Comparison of ENCODE assay signal across 9 cellular contexts in genomic region chr22:18969158-18969942, GRCh38. TPM values are rescaled to one million over a fixed set of nuclear protein-coding genes. Genes with fewer than 3 reads are reported as not detected.
A peak's percentile ranks its signal among the peaks of the same experiment; 100 is the strongest.
DNase-seq lines count a peak whose midpoint lies in the region; ATAC-seq, FAIRE-seq and TF ChIP-seq lines count a peak whose summit lies in the region.
"Not testable (repeated sequence)": the region's sequence is repeated elsewhere in the genome, so short reads cannot be mapped to it uniquely, and the experiment has no call there.
"Had no signal": no experiment of that assay in that cellular context is flagged by ENCODE, and none has a peak within 500 bp of the region (broad histone marks: within the 10 kb centered on the region; RNA-seq: fewer than 3 reads in every experiment).

No MANE protein-coding gene starts in this region.

- H3K27ac Mint-ChIP-seq in activated CD4-positive, alpha-beta memory T cell treated with anti-CD3 and anti-CD28 coated beads for 36 hours; activated naive CD4-positive, alpha-beta T cell treated with anti-CD3 and anti-CD28 coated beads, Interleukin-2, amount 50 U/mL, for 24 hours; central memory CD8-positive, alpha-beta T cell (ENCODE audit: low read depth); nephron progenitor cell; stimulated activated effector memory CD8-positive, alpha-beta T cell treated with anti-CD3 and anti-CD28 coated beads, Interleukin-12 subunit alpha, Interleukin-12 subunit beta, amount 100 ng/mL, for 72 hours: not testable (repeated sequence)

- ATAC-seq in central memory CD8-positive, alpha-beta T cell (replicated peaks; ENCODE audit: extremely low read depth, poor library complexity, severe bottlenecking); stimulated activated effector memory CD8-positive, alpha-beta T cell treated with anti-CD3 and anti-CD28 coated beads, Interleukin-12 subunit alpha, Interleukin-12 subunit beta, amount 100 ng/mL, for 72 hours: not testable (repeated sequence)

- H3K36me3 ChIP-seq in BLaER1; HEK293 (ENCODE audit: control insufficient read depth in 2 of 2, insufficient read depth in 1 of 2, low read length in 2 of 2); kidney (ENCODE audit: control insufficient read depth in 1 of 2, insufficient read depth in 2 of 2, low read length in 2 of 2): not testable (repeated sequence)

- peaks cover 28% of the 10 kb centered on the region for H3K27me3 ChIP-seq in BLaER1

- peak overlapping the region; percentile 59 for H3K4me2 ChIP-seq in BLaER1

- not testable (repeated sequence) for H3K9ac ChIP-seq in BLaER1; kidney (ENCODE audit: low read length in 2 of 2)

- H4K20me1 ChIP-seq in BLaER1 = not testable (repeated sequence)

- H3K27me3 Mint-ChIP-seq in activated CD4-positive, alpha-beta memory T cell treated with anti-CD3 and anti-CD28 coated beads for 36 hours; activated naive CD4-positive, alpha-beta T cell treated with anti-CD3 and anti-CD28 coated beads, Interleukin-2, amount 50 U/mL, for 24 hours: not testable (repeated sequence)
- peaks cover 40% of the 10 kb centered on the region for H3K27me3 Mint-ChIP-seq in central memory CD8-positive, alpha-beta T cell
- H3K27me3 Mint-ChIP-seq in nephron progenitor cell (ENCODE audit: low read depth, poor library complexity) = peaks cover 47% of the 10 kb centered on the region

- DNase-seq in activated CD4-positive, alpha-beta memory T cell treated with anti-CD3 and anti-CD28 coated beads for 36 hours; central memory CD8-positive, alpha-beta T cell (ENCODE audit: low spot score in 2 of 2); nephron progenitor cell; stimulated activated effector memory CD8-positive, alpha-beta T cell treated with anti-CD3 and anti-CD28 coated beads, Interleukin-12 subunit alpha, Interleukin-12 subunit beta, amount 100 ng/mL, for 72 hours (ENCODE audit: low spot score in 2 of 2): not testable (repeated sequence)
- DNase-seq in kidney = peak; percentile 60

- not testable (repeated sequence) for H3K27ac ChIP-seq in BLaER1; HEK293 (ENCODE audit: extremely low read depth, low read depth, low read length); kidney (ENCODE audit: low read depth in 2 of 2, low read length in 2 of 2)

- H3K9me3 Mint-ChIP-seq in activated CD4-positive, alpha-beta memory T cell treated with anti-CD3 and anti-CD28 coated beads for 36 hours; activated naive CD4-positive, alpha-beta T cell treated with anti-CD3 and anti-CD28 coated beads, Interleukin-2, amount 50 U/mL, for 24 hours; central memory CD8-positive, alpha-beta T cell; nephron progenitor cell; stimulated activated effector memory CD8-positive, alpha-beta T cell treated with anti-CD3 and anti-CD28 coated beads, Interleukin-12 subunit alpha, Interleukin-12 subunit beta, amount 100 ng/mL, for 72 hours: not testable (repeated sequence)

- intact Hi-C loops in activated CD4-positive, alpha-beta memory T cell treated with anti-CD3 and anti-CD28 coated beads for 36 hours (cut with micrococcal nuclease); kidney (cut with DNase I): not testable (repeated sequence)

- peak overlapping the region; percentile 29 for H3K4me3 Mint-ChIP-seq in activated CD4-positive, alpha-beta memory T cell treated with anti-CD3 and anti-CD28 coated beads for 36 hours
- H3K4me3 Mint-ChIP-seq in activated naive CD4-positive, alpha-beta T cell treated with anti-CD3 and anti-CD28 coated beads, Interleukin-2, amount 50 U/mL, for 24 hours = peak overlapping the region; percentile 66
- peak overlapping the region; percentile 63 for H3K4me3 Mint-ChIP-seq in central memory CD8-positive, alpha-beta T cell
- H3K4me3 Mint-ChIP-seq in nephron progenitor cell = peak overlapping the region; percentile 68
- H3K4me3 Mint-ChIP-seq in stimulated activated effector memory CD8-positive, alpha-beta T cell treated with anti-CD3 and anti-CD28 coated beads, Interleukin-12 subunit alpha, Interleukin-12 subunit beta, amount 100 ng/mL, for 72 hours = peak overlapping the region; percentile 65

- FAIRE-seq in kidney (lab: Jason Lieb, UNC) = not testable (repeated sequence)

- H3K4me1 Mint-ChIP-seq in activated CD4-positive, alpha-beta memory T cell treated with anti-CD3 and anti-CD28 coated beads for 36 hours (ENCODE audit: low read depth); activated naive CD4-positive, alpha-beta T cell treated with anti-CD3 and anti-CD28 coated beads, Interleukin-2, amount 50 U/mL, for 24 hours; central memory CD8-positive, alpha-beta T cell; nephron progenitor cell; stimulated activated effector memory CD8-positive, alpha-beta T cell treated with anti-CD3 and anti-CD28 coated beads, Interleukin-12 subunit alpha, Interleukin-12 subunit beta, amount 100 ng/mL, for 72 hours: not testable (repeated sequence)

- not testable (repeated sequence) for H3K9me3 ChIP-seq in BLaER1; HEK293 (ENCODE audit: control insufficient read depth, insufficient read depth, low read depth, low read length); kidney (ENCODE audit: control insufficient read depth in 1 of 2, low read length in 2 of 2)

- TF ChIP-seq CTCF in HEK293 (tag by site-specific recombination; IDR thresholded peaks at IDR 0.05); kidney (IDR thresholded peaks at IDR 0.05; ENCODE audit: borderline replicate concordance, extremely low read depth, insufficient read depth); nephron progenitor cell (IDR thresholded peaks at IDR 0.05): not testable (repeated sequence)

- CTCF ChIA-PET in HEK293 (lab: Yijun Ruan, JAX); activated CD4-positive, alpha-beta memory T cell treated with anti-CD3 and anti-CD28 coated beads for 36 hours (lab: Charles Lee): not testable (repeated sequence)

- not testable (repeated sequence) for H3K4me3 ChIP-seq in BLaER1; HEK293 (ENCODE audit: low read depth, low read length); kidney (ENCODE audit: low read length in 2 of 2)

- POLR2A ChIA-PET in HEK293 (lab: Yijun Ruan, JAX); activated CD4-positive, alpha-beta memory T cell treated with anti-CD3 and anti-CD28 coated beads for 36 hours (lab: Charles Lee): not testable (repeated sequence)

- H3K4me1 ChIP-seq in BLaER1 = peaks cover 42% of the 10 kb centered on the region
- not testable (repeated sequence) for H3K4me1 ChIP-seq in HEK293 (ENCODE audit: control insufficient read depth, insufficient read depth, low read length); kidney (ENCODE audit: control insufficient read depth in 1 of 2, insufficient read depth in 1 of 2, low read depth in 1 of 2, low read length in 2 of 2)

- not testable (repeated sequence) for H3K36me3 Mint-ChIP-seq in activated CD4-positive, alpha-beta memory T cell treated with anti-CD3 and anti-CD28 coated beads for 36 hours; activated naive CD4-positive, alpha-beta T cell treated with anti-CD3 and anti-CD28 coated beads, Interleukin-2, amount 50 U/mL, for 24 hours; central memory CD8-positive, alpha-beta T cell (ENCODE audit: insufficient read depth); nephron progenitor cell (ENCODE audit: low read depth); stimulated activated effector memory CD8-positive, alpha-beta T cell treated with anti-CD3 and anti-CD28 coated beads, Interleukin-12 subunit alpha, Interleukin-12 subunit beta, amount 100 ng/mL, for 72 hours

TF ChIP-seq in HEK293, 187 proteins besides CTCF, POLR2A, EP300 and RAD21:
- peak; percentile 51 for TF ChIP-seq GLIS2 (tag by site-specific recombination; IDR thresholded peaks at IDR 0.05)
- TF ChIP-seq PBX3 (CRISPR knock-in tag; IDR thresholded peaks at IDR 0.05) = 0 out of 2 replicates have a peak, but pooled peaks have one; percentile 14

RNA-seq across cellular contexts. Expression of gene PRODH, which starts 33.3 kb away (rescaled TPM):
- total RNA-seq in activated CD4-positive, alpha-beta memory T cell treated with anti-CD3 and anti-CD28 coated beads for 36 hours = under 1 TPM in 1 of 2 experiments, not detected in 1; 0.56 TPM
- 6.7 TPM for total RNA-seq in kidney
- polyA plus RNA-seq in kidney (ENCODE audit: insufficient read depth, low read depth, low replicate concordance) = 8.2 TPM
- total RNA-seq: natural killer cell treated with Interleukin-12 subunit alpha and Interleukin-12 subunit beta and Interleukin-15 and Interleukin-18, amount 100 ng/mL, for 72 hours had no signal
